8 cellular contexts compared by ENCODE assay signal in genomic region chr6:75204222-75204958, GRCh38. TPM values are rescaled to one million over a fixed set of nuclear protein-coding genes. Genes with fewer than 3 reads are reported as not detected.
DNase-seq lines count a peak whose midpoint lies in the region; ATAC-seq and TF ChIP-seq lines count a peak whose summit lies in the region.

No MANE protein-coding gene starts in this region.

- no peaks in the 10 kb centered on the region for H3K36me3 ChIP-seq in BE2C
- H3K36me3 ChIP-seq in GM23248 (ENCODE audit: low read depth): no peaks in the 10 kb centered on the region; the same call in 1 of the 2 replicates

- H3K4me3 ChIP-seq in BE2C (ENCODE audit: low read depth, low read length) (no peak overlapping the region), GM23248 (peak overlapping the region; percentile 98)

- peak overlapping the region; percentile 89 for H3K27ac ChIP-seq in GM23248

- H3F3A ChIP-seq in GM23248 (ENCODE audit: insufficient read depth): peaks cover 76% of the 10 kb centered on the region

- H2AFZ ChIP-seq in GM23248: peak overlapping the region; percentile 68

- peaks cover 63% of the 10 kb centered on the region for H3K79me2 ChIP-seq in GM23248 (ENCODE audit: insufficient read depth)

- H3K4me2 ChIP-seq in GM23248 (ENCODE audit: unreplicated experiment): peak overlapping the region; percentile 96

- H3K9me3 ChIP-seq in BE2C (no peaks in the 10 kb centered on the region), GM23248 (ENCODE audit: low read depth) (no peaks in the 10 kb centered on the region)

- H3K9me2 ChIP-seq in GM23248 (ENCODE audit: insufficient read depth): no peaks in the 10 kb centered on the region

- peaks cover 56% of the 10 kb centered on the region for H3K4me1 Mint-ChIP-seq in activated naive CD4-positive, alpha-beta T cell treated with anti-CD3 and anti-CD28 coated beads, Interleukin-2, amount 10 ng/mL, durations not matched to agents 7 days and 5 days
- H3K4me1 Mint-ChIP-seq in nephron: peaks cover 68% of the 10 kb centered on the region

- CTCF ChIA-PET in activated naive CD4-positive, alpha-beta T cell treated with anti-CD3 and anti-CD28 coated beads, Interleukin-2, amount 10 ng/mL, durations not matched to agents 7 days and 5 days (lab: Charles Lee): interaction anchor here (0.6 to 1.7 kb wide), 9 partner anchors 9 to 1505 kb away, joined by 3 to 9 read pairs (median 3); no protein-coding TSS in a partner anchor

- peak; percentile 76 for TF ChIP-seq CTCF in BE2C (IDR thresholded peaks at IDR 0.05; ENCODE audit: low read depth, low read length)
- TF ChIP-seq CTCF in nephron (IDR thresholded peaks at IDR 0.05; ENCODE audit: unreplicated experiment in 3 of 3): peak; percentile 78 to 83 (median 83)

- peaks cover 71% of the 10 kb centered on the region for H3K27me3 ChIP-seq in BE2C
- no peaks in the 10 kb centered on the region for H3K27me3 ChIP-seq in GM23248 (replicated peaks; ENCODE audit: insufficient read depth)

- H3K36me3 Mint-ChIP-seq in activated naive CD4-positive, alpha-beta T cell treated with anti-CD3 and anti-CD28 coated beads, Interleukin-2, amount 10 ng/mL, durations not matched to agents 7 days and 5 days: peaks cover 5% of the 10 kb centered on the region
- H3K36me3 Mint-ChIP-seq in nephron (ENCODE audit: low read depth): no peaks in the 10 kb centered on the region

- H3K4me3 Mint-ChIP-seq in activated naive CD4-positive, alpha-beta T cell treated with anti-CD3 and anti-CD28 coated beads, Interleukin-2, amount 10 ng/mL, durations not matched to agents 7 days and 5 days: peak overlapping the region; percentile 9
- peak overlapping the region; percentile 92 to 98 (median 98) for H3K4me3 Mint-ChIP-seq in nephron

- H4K20me1 ChIP-seq in GM23248 (ENCODE audit: insufficient read depth): no peaks in the 10 kb centered on the region

- 1% methylated on average over 33 to 35 of the region's 35 CpGs for WGBS in GM23248 (ENCODE audit: low coverage in 1 of 2, low lambda C conversion rate in 2 of 2, missing lambda C conversion rate in 2 of 2), 2 experiments

- H3K9ac ChIP-seq in GM23248: peak overlapping the region; percentile 97

- ATAC-seq in GM18517 (IDR thresholded peaks at IDR 0.05; ENCODE audit: unreplicated experiment) (no peak), HG03442 (IDR thresholded peaks at IDR 0.05; ENCODE audit: unreplicated experiment) (no peak)

- H3K27ac Mint-ChIP-seq in activated naive CD4-positive, alpha-beta T cell treated with anti-CD3 and anti-CD28 coated beads, Interleukin-2, amount 10 ng/mL, durations not matched to agents 7 days and 5 days: peak overlapping the region; percentile 22
- peak overlapping the region; percentile 80 to 97 (median 96) for H3K27ac Mint-ChIP-seq in nephron

- H3K4me1 ChIP-seq in BE2C (no peaks in the 10 kb centered on the region), GM23248 (ENCODE audit: insufficient read depth) (peaks cover 48% of the 10 kb centered on the region)

- peaks cover 85% of the 10 kb centered on the region for H3K27me3 Mint-ChIP-seq in activated naive CD4-positive, alpha-beta T cell treated with anti-CD3 and anti-CD28 coated beads, Interleukin-2, amount 10 ng/mL, durations not matched to agents 7 days and 5 days
- H3K27me3 Mint-ChIP-seq in nephron (ENCODE audit: low read depth): peaks cover 59% of the 10 kb centered on the region

- in situ Hi-C loops in GM23248 (cut with MboI): loop anchor here (25.0 kb wide), 3 partner anchors 792 to 1467 kb away; no protein-coding TSS in a partner anchor

- DNase-seq in BE2C: peak; percentile 65
- DNase-seq in GM23248: peak; percentile 97
- DNase-seq in NCI-H510A (lab: John Stamatoyannopoulos, UW): peak; percentile 18
- DNase-seq in activated naive CD4-positive, alpha-beta T cell treated with anti-CD3 and anti-CD28 coated beads, Interleukin-2, amount 10 ng/mL, durations not matched to agents 7 days and 5 days: peak; percentile 58
- DNase-seq in germinal center (ENCODE audit: low spot score): peak; percentile 13

- no peaks in the 10 kb centered on the region for H3K9me3 Mint-ChIP-seq in activated naive CD4-positive, alpha-beta T cell treated with anti-CD3 and anti-CD28 coated beads, Interleukin-2, amount 10 ng/mL, durations not matched to agents 7 days and 5 days
- no peaks in the 10 kb centered on the region for H3K9me3 Mint-ChIP-seq in nephron

RNA-seq across cellular contexts. Expression of gene COL12A1, which starts 1.5 kb away (rescaled TPM):
- polyA plus RNA-seq in BE2C (2012; ENCODE audit: insufficient read depth, insufficient read length, low read depth): 0.39 TPM
- total RNA-seq in GM23248 (2014; rRNA removed; shearing (Covaris generic)): 1,033 and 1,064 TPM in 2 replicates
- 232 and 253 TPM in 2 replicates for polyA plus RNA-seq in GM23248 (2016; fragmentation: Nextera tagmentation; extraction: Ambion mirVana)

RNA-seq across cellular contexts. Expression of gene COX7A2, which starts 39.2 kb away (rescaled TPM):
- 780 TPM for polyA plus RNA-seq in BE2C (2012; ENCODE audit: insufficient read depth, insufficient read length, low read depth)
- total RNA-seq in GM23248 (2014; rRNA removed; shearing (Covaris generic)): 166 and 545 TPM in 2 replicates
- polyA plus RNA-seq in GM23248 (2016; fragmentation: Nextera tagmentation; extraction: Ambion mirVana): 666 and 696 TPM in 2 replicates

Comparison
In these comparisons a context has a peak if more than half of its experiments do, and no peak if none do; other contexts are left out.
1. DNase-seq: peak in every context shown above with its lines; median percentile 97 in GM23248; 65 in BE2C; 58 in activated naive CD4-positive, alpha-beta T cell treated with anti-CD3 and anti-CD28 coated beads, Interleukin-2, amount 10 ng/mL, durations not matched to agents 7 days and 5 days; 18 in NCI-H510A; 13 in germinal center.